ENCODE assay signal across 8 cellular contexts in the genomic region with DNA sequence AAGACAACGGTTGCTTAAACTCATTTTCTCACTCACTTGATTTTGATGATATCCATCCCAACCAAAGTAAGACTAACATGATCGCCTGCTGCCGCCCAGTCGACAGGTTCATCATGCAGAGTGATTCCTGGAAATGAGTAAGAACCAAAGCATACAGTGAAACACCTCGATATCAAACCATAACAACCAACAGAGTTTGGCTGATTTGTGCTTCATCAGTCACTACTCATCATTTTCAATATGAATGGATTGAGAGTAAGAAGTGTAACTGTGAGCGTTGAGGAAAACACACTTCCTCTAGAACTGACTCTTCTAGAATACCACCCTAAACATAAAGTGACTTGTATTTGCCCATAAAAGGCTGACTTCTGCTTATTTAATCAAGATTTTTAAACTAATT. TPM values are rescaled to one million over a fixed set of nuclear protein-coding genes. Genes with fewer than 3 reads are reported as not detected.
DNase-seq lines count a peak whose midpoint lies in the region; ATAC-seq lines count a peak whose summit lies in the region.

No MANE protein-coding gene starts in this region.

- ATAC-seq in GM18873 (IDR thresholded peaks at IDR 0.05; ENCODE audit: low FRiP score, unreplicated experiment) = peak; percentile 82
- ATAC-seq in HG02588 (IDR thresholded peaks at IDR 0.05; ENCODE audit: unreplicated experiment) = peak; percentile 81
- ATAC-seq in HG03575 (IDR thresholded peaks at IDR 0.05; ENCODE audit: extremely low read depth, insufficient number of reproducible peaks, low FRiP score, unreplicated experiment) = peak; percentile 48

- DNase-seq in stimulated activated CD4-positive, alpha-beta T cell treated with anti-CD3 and anti-CD28 coated beads, Interleukin-4, amount 100 ng/mL, for 24 hours = peak; percentile 69
- DNase-seq in NCI-H2029 treated with DMSO at 0.1 percent for 48 hours (lab: John Stamatoyannopoulos, UW) (no peak), cerebellum (ENCODE audit: low spot score) (no peak)
- no peak for DNase-seq in effector CD8-positive, alpha-beta T cell (lab: John Stamatoyannopoulos, UW)
- no peak for DNase-seq in central memory CD4-positive, alpha-beta T cell

RNA-seq across cellular contexts. Expression of a gene that starts 29.2 kb away (rescaled TPM):
- 5.9 TPM for total RNA-seq in cerebellum
